13 cellular contexts compared by ENCODE assay signal in genomic region chr7:84022009-84022408, GRCh38.
DNase-seq lines count a peak whose midpoint lies in the region; ATAC-seq and TF ChIP-seq lines count a peak whose summit lies in the region.
"Had no signal": no experiment of that assay in that cellular context is flagged by ENCODE, and none has a peak within 500 bp of the region (broad histone marks: within the 10 kb centered on the region; RNA-seq: fewer than 3 reads in every experiment).

No MANE protein-coding gene starts in this region.

- H3K4me3 Mint-ChIP-seq in type B pancreatic cell: no peak overlapping the region
- no peak overlapping the region for H3K4me3 Mint-ChIP-seq in GM23338
- H3K4me3 Mint-ChIP-seq in activated T-cell treated with anti-CD3 and anti-CD28 coated beads, Interleukin-2, amount 50 U/mL, for 72 hours: no peak overlapping the region
- H3K4me3 Mint-ChIP-seq: CD8-positive, alpha-beta memory T cell; H9 had no signal

- H4K20me1 ChIP-seq in HCT116 (ENCODE audit: insufficient read depth) (no peaks in the 10 kb centered on the region), GM23338 (replicated peaks; ENCODE audit: insufficient read depth) (no peaks in the 10 kb centered on the region)
- H4K20me1 ChIP-seq: BLaER1 had no signal

- no peaks in the 10 kb centered on the region for H3K9me3 ChIP-seq in HCT116 (ENCODE audit: control insufficient read depth in 1 of 2, insufficient read depth in 1 of 2, low read depth in 1 of 2, low read length in 2 of 2)
- H3K9me3 ChIP-seq in RWPE2 (ENCODE audit: severe bottlenecking): no peaks in the 10 kb centered on the region
- H3K9me3 ChIP-seq: BLaER1, Caco-2 had no signal

- H3K27ac ChIP-seq in HCT116 (ENCODE audit: low read depth, low read length) (peak overlapping the region; percentile 9; the same call in 1 of the 2 replicates), RWPE2 (ENCODE audit: poor library complexity, severe bottlenecking) (peak overlapping the region; percentile 70), GM23338 (ENCODE audit: low read depth) (no peak overlapping the region)
- H3K27ac ChIP-seq: BLaER1 had no signal

- no peak overlapping the region for H3K9ac ChIP-seq in HCT116 (ENCODE audit: low read length)
- H3K9ac ChIP-seq: BLaER1 had no signal

- TF ChIP-seq CTCF in HCT116 (IDR thresholded peaks at IDR 0.05 in 2 of 3, conservative IDR thresholded peaks at IDR 0.05 in 1 of 3; ENCODE audit: borderline replicate concordance in 1 of 3, insufficient read depth in 1 of 3, low read depth in 2 of 3, low read length in 2 of 3) (no peak), RWPE2 (IDR thresholded peaks at IDR 0.05; ENCODE audit: poor library complexity, severe bottlenecking) (no peak), type B pancreatic cell (conservative IDR thresholded peaks at IDR 0.05) (no peak), GM23338 (conservative IDR thresholded peaks at IDR 0.05; ENCODE audit: low read depth in 2 of 2) (no peak)

- no peaks in the 10 kb centered on the region for H3K36me3 ChIP-seq in HCT116 (ENCODE audit: control insufficient read depth in 1 of 2, insufficient read depth in 2 of 2, low read length in 2 of 2)
- H3K36me3 ChIP-seq in RWPE2 (ENCODE audit: low read depth): no peaks in the 10 kb centered on the region
- H3K36me3 ChIP-seq in GM23338 (ENCODE audit: insufficient read depth): no peaks in the 10 kb centered on the region
- H3K36me3 ChIP-seq: BLaER1 had no signal

- no peaks in the 10 kb centered on the region for H3K9me3 Mint-ChIP-seq in type B pancreatic cell
- H3K9me3 Mint-ChIP-seq in GM23338: no peaks in the 10 kb centered on the region
- H3K9me3 Mint-ChIP-seq in activated T-cell treated with anti-CD3 and anti-CD28 coated beads, Interleukin-2, amount 50 U/mL, for 72 hours: no peaks in the 10 kb centered on the region
- H3K9me3 Mint-ChIP-seq: H9 had no signal

- POLR2A ChIA-PET in HCT116 (lab: Charles Lee): no interaction called here

- DNase-seq in DMS53 (lab: John Stamatoyannopoulos, UW) (peak; percentile 47), DMS53 treated with DMSO at 0.1 percent for 48 hours (lab: John Stamatoyannopoulos, UW; ENCODE audit: unreplicated experiment) (no peak), HCT116 (ENCODE audit: low read depth, low spot score) (no peak), RWPE2 (ENCODE audit: low spot score) (no peak), type B pancreatic cell (ENCODE audit: extremely low spot score, unreplicated experiment) (no peak), GM23338 (ENCODE audit: low spot score) (no peak)
- no peak for DNase-seq in activated T-cell treated with anti-CD3 and anti-CD28 coated beads, Interleukin-2, amount 50 U/mL, for 72 hours
- DNase-seq: AML-193; CD8-positive, alpha-beta memory T cell; GOT3; H9 had no signal

- peak overlapping the region; percentile 53 for H3K27ac Mint-ChIP-seq in type B pancreatic cell
- H3K27ac Mint-ChIP-seq in GM23338: no peak overlapping the region
- no peak overlapping the region for H3K27ac Mint-ChIP-seq in activated T-cell treated with anti-CD3 and anti-CD28 coated beads, Interleukin-2, amount 50 U/mL, for 72 hours
- H3K27ac Mint-ChIP-seq: CD8-positive, alpha-beta memory T cell had no signal

- no TSS peak for BruUV-seq in HCT116 (replicated peaks; lab: Mats Ljungman, UMichigan)

- H3K4me1 ChIP-seq in HCT116 (ENCODE audit: control insufficient read depth in 1 of 2, insufficient read depth in 2 of 2, low read length in 2 of 2): peaks cover 29 to 36% of the 10 kb centered on the region in 2 experiments; a peak in 3 of 4 replicates
- H3K4me1 ChIP-seq in RWPE2 (ENCODE audit: insufficient read depth, poor library complexity, severe bottlenecking): peaks cover 36% of the 10 kb centered on the region
- H3K4me1 ChIP-seq in GM23338 (ENCODE audit: insufficient read depth): peaks cover 3% of the 10 kb centered on the region; the same call in 1 of the 2 replicates
- H3K4me1 ChIP-seq: BLaER1 had no signal

- CTCF ChIA-PET in HCT116 (lab: Charles Lee): no interaction called here

- H2AFZ ChIP-seq in HCT116 (ENCODE audit: low read depth, low read length, poor library complexity, severe bottlenecking) (peak overlapping the region; percentile 34), GM23338 (no peak overlapping the region)

- H3F3A ChIP-seq in GM23338 (replicated peaks; ENCODE audit: low read depth): no peaks in the 10 kb centered on the region

- H3K4me3 ChIP-seq in HCT116 (replicated peaks in 1 of 2; ENCODE audit: low read depth in 1 of 2, low read length in 2 of 2) (no peak overlapping the region), RWPE2 (ENCODE audit: severe bottlenecking) (no peak overlapping the region), GM23338 (no peak overlapping the region)
- H3K4me3 ChIP-seq: BLaER1 had no signal

- RAD21 ChIA-PET in HCT116 (lab: Charles Lee; ENCODE audit: low non-redundant PET in 1 of 2, low total read pairs in 2 of 2, uncharacterized antibody in 2 of 2, unreplicated experiment in 2 of 2): no interaction called here

- H3K27me3 Mint-ChIP-seq in type B pancreatic cell (no peaks in the 10 kb centered on the region), GM23338 (ENCODE audit: insufficient read depth, low read depth, poor library complexity) (no peaks in the 10 kb centered on the region)
- no peaks in the 10 kb centered on the region for H3K27me3 Mint-ChIP-seq in activated T-cell treated with anti-CD3 and anti-CD28 coated beads, Interleukin-2, amount 50 U/mL, for 72 hours (ENCODE audit: low read depth)
- H3K27me3 Mint-ChIP-seq: CD8-positive, alpha-beta memory T cell had no signal

- TF ChIP-seq RAD21 in HCT116 (IDR thresholded peaks at IDR 0.05; ENCODE audit: low read depth): no peak

- H3K9me2 ChIP-seq in HCT116 (ENCODE audit: insufficient read depth): no peaks in the 10 kb centered on the region
- H3K9me2 ChIP-seq in GM23338 (ENCODE audit: insufficient read depth): no peaks in the 10 kb centered on the region

- ATAC-seq in HCT116 (no peak), RWPE2 (ENCODE audit: low read depth) (no peak), GM23338 (no peak)
- no peak for ATAC-seq in activated T-cell treated with anti-CD3 and anti-CD28 coated beads, Interleukin-2, amount 50 U/mL, for 72 hours (replicated peaks in 1 of 2)

- H3K27me3 ChIP-seq in HCT116 (ENCODE audit: insufficient read depth, low read length): no peaks in the 10 kb centered on the region
- no peaks in the 10 kb centered on the region for H3K27me3 ChIP-seq in RWPE2 (ENCODE audit: insufficient read depth, poor library complexity, severe bottlenecking)
- no peaks in the 10 kb centered on the region for H3K27me3 ChIP-seq in GM23338 (ENCODE audit: insufficient read depth)
- H3K27me3 ChIP-seq: BLaER1 had no signal

- intact Hi-C loops in HCT116 (cut with micrococcal nuclease): no loop called here

- H3K36me3 Mint-ChIP-seq in type B pancreatic cell (peaks cover 8% of the 10 kb centered on the region), GM23338 (ENCODE audit: low read depth) (peaks cover 14% of the 10 kb centered on the region; the same call in 2 of the 3 replicates)
- H3K36me3 Mint-ChIP-seq in activated T-cell treated with anti-CD3 and anti-CD28 coated beads, Interleukin-2, amount 50 U/mL, for 72 hours (ENCODE audit: insufficient read depth in 2 of 2): no peaks in the 10 kb centered on the region
- H3K36me3 Mint-ChIP-seq: CD8-positive, alpha-beta memory T cell had no signal

- H3K79me2 ChIP-seq in HCT116 (ENCODE audit: insufficient read depth, low read length) (no peaks in the 10 kb centered on the region), GM23338 (replicated peaks; ENCODE audit: insufficient read depth) (no peaks in the 10 kb centered on the region)

- H3K4me1 Mint-ChIP-seq in type B pancreatic cell (ENCODE audit: unreplicated experiment) (peaks cover 19% of the 10 kb centered on the region), GM23338 (peaks cover 8% of the 10 kb centered on the region; the same call in 2 of the 3 replicates)
- no peaks in the 10 kb centered on the region for H3K4me1 Mint-ChIP-seq in activated T-cell treated with anti-CD3 and anti-CD28 coated beads, Interleukin-2, amount 50 U/mL, for 72 hours (ENCODE audit: low read depth)
- H3K4me1 Mint-ChIP-seq: CD8-positive, alpha-beta memory T cell had no signal

- H3K4me2 ChIP-seq in HCT116 (ENCODE audit: low read length): no peak overlapping the region
- no peak overlapping the region for H3K4me2 ChIP-seq in GM23338
- H3K4me2 ChIP-seq: BLaER1 had no signal

- TF ChIP-seq POLR2A in HCT116 (IDR thresholded peaks at IDR 0.05; ENCODE audit: borderline replicate concordance, extremely low read depth, insufficient read depth, insufficient read length): no peak

TF ChIP-seq in HCT116, 20 proteins besides CTCF, POLR2A, EP300 and RAD21:
- TF ChIP-seq TCF7L2 (IDR thresholded peaks at IDR 0.05; ENCODE audit: borderline replicate concordance, extremely low read depth, insufficient read depth, insufficient read length) (no peak), EGR1 (IDR thresholded peaks at IDR 0.05; ENCODE audit: low read depth) (no peak), YY1 (IDR thresholded peaks at IDR 0.05; ENCODE audit: extremely low read depth, insufficient replicate concordance, low read depth, low read length) (no peak), JUND (IDR thresholded peaks at IDR 0.05) (no peak), MAX (IDR thresholded peaks at IDR 0.05) (no peak)
